In genomic region chr1:53025034-53025777, GRCh38 we compare ENCODE assay signal across 1 cellular context.
A peak's percentile ranks its signal among the peaks of the same experiment; 100 is the strongest.
TF ChIP-seq lines count a peak whose summit lies in the region.

No MANE protein-coding gene starts in this region.

TF ChIP-seq in K562, 482 proteins besides CTCF, POLR2A, EP300 and RAD21 (continued from another document and continues in another):
- no peak for TF ChIP-seq CUX1 (CRISPR knock-in tag; IDR thresholded peaks at IDR 0.05)
- peak; percentile 76 for TF ChIP-seq ATF3 (IDR thresholded peaks at IDR 0.05)
- no peak for TF ChIP-seq ATF3 (CRISPR knock-in tag; conservative IDR thresholded peaks at IDR 0.05)
- TF ChIP-seq NFYB (IDR thresholded peaks at IDR 0.05; ENCODE audit: extremely low read depth, insufficient read length), result no peak
- no peak for TF ChIP-seq ZNF324 (CRISPR knock-in tag; IDR thresholded peaks at IDR 0.05)
- TF ChIP-seq DMBX1 (CRISPR knock-in tag; IDR thresholded peaks at IDR 0.05; ENCODE audit: borderline replicate concordance), result no peak
- peak; percentile 94 for TF ChIP-seq ESRRA (IDR thresholded peaks at IDR 0.05; ENCODE audit: borderline replicate concordance, low read depth)
- no peak for TF ChIP-seq CBX3 (IDR thresholded peaks at IDR 0.05; ENCODE audit: borderline replicate concordance in 1 of 2, low read length in 2 of 2)
- 0 out of 2 replicates have a peak, but pooled peaks have one; percentile 30 for TF ChIP-seq NKRF (IDR thresholded peaks at IDR 0.05; ENCODE audit: borderline replicate concordance)
- TF ChIP-seq VEZF1 (CRISPR knock-in tag; IDR thresholded peaks at IDR 0.05), result no peak
- TF ChIP-seq CEBPB (tag; IDR thresholded peaks at IDR 0.05), result peak; percentile 44
- TF ChIP-seq POLR2G (IDR thresholded peaks at IDR 0.05; ENCODE audit: low read depth, low read length), result no peak
- no peak for TF ChIP-seq PRPF4 (IDR thresholded peaks at IDR 0.05; ENCODE audit: insufficient read depth, low read depth, low read length, poor library complexity, severe bottlenecking)
- TF ChIP-seq OTX1 (CRISPR knock-in tag; IDR thresholded peaks at IDR 0.05), result no peak
- TF ChIP-seq REST (CRISPR knock-in tag; IDR thresholded peaks at IDR 0.05; ENCODE audit: low read depth), result no peak
- TF ChIP-seq ZNF57 (CRISPR knock-in tag; IDR thresholded peaks at IDR 0.05), result no peak
- TF ChIP-seq ARID4B (CRISPR knock-in tag; IDR thresholded peaks at IDR 0.05), result no peak
- TF ChIP-seq HINFP (tag; conservative IDR thresholded peaks at IDR 0.05; ENCODE audit: low read depth), result no peak
- no peak for TF ChIP-seq GABPB2 (CRISPR knock-in tag; conservative IDR thresholded peaks at IDR 0.05)
- TF ChIP-seq TRIM25 (IDR thresholded peaks at IDR 0.05; ENCODE audit: borderline replicate concordance), result no peak
- TF ChIP-seq SMAD1 (IDR thresholded peaks at IDR 0.05; ENCODE audit: low read depth, low read length, partially characterized antibody), result no peak
- 0 out of 2 replicates have a peak, but pooled peaks have one; percentile 23 for TF ChIP-seq CTBP1 (IDR thresholded peaks at IDR 0.05; ENCODE audit: borderline replicate concordance)
- TF ChIP-seq SAFB (IDR thresholded peaks at IDR 0.05; ENCODE audit: borderline replicate concordance, low read depth, low read length), result no peak
- no peak for TF ChIP-seq HDAC2 (IDR thresholded peaks at IDR 0.05)
- no peak for TF ChIP-seq SFPQ (IDR thresholded peaks at IDR 0.05; ENCODE audit: low read depth, low read length)
- TF ChIP-seq CEBPG (CRISPR knock-in tag; IDR thresholded peaks at IDR 0.05), result no peak
- TF ChIP-seq CEBPG (tag; conservative IDR thresholded peaks at IDR 0.05 in 1 of 2, IDR thresholded peaks at IDR 0.05 in 1 of 2), result peak in 1 of 2 experiments; percentile 83; a peak in 3 of 4 replicates
